ENCODE assay signal across 25 cellular contexts in genomic region chr3:16053794-16054193, GRCh38.
DNase-seq lines count a peak whose midpoint lies in the region; ATAC-seq and TF ChIP-seq lines count a peak whose summit lies in the region.
"Had no signal": no experiment of that assay in that cellular context is flagged by ENCODE, and none has a peak within 500 bp of the region (broad histone marks: within the 10 kb centered on the region; RNA-seq: fewer than 3 reads in every experiment).

No MANE protein-coding gene starts in this region.

- H3K27ac ChIP-seq in BLaER1 (no peak overlapping the region), Panc1 (ENCODE audit: low read length) (peak overlapping the region; percentile 51; the same call in 1 of the 2 replicates), skeletal muscle tissue (ENCODE audit: low read depth, low read length) (peak overlapping the region; percentile 61)
- H3K27ac ChIP-seq: adrenal gland, prostate gland, RWPE1, SK-N-MC had no signal

- ATAC-seq in Panc1: no peak
- ATAC-seq: effector memory CD8-positive, alpha-beta T cell; HCT116; left lobe of liver had no signal

- CTCF ChIA-PET in Panc1 (lab: Charles Lee): no interaction called here

- no peaks in the 10 kb centered on the region for H4K20me1 ChIP-seq in BLaER1

- H3K27me3 ChIP-seq in BLaER1 (no peaks in the 10 kb centered on the region), Panc1 (ENCODE audit: control insufficient read depth, insufficient read depth, low read length) (no peaks in the 10 kb centered on the region), skeletal muscle tissue (ENCODE audit: control insufficient read depth in 3 of 3, insufficient read depth in 3 of 3, low read length in 3 of 3) (no peaks in the 10 kb centered on the region)
- H3K27me3 ChIP-seq: adrenal gland had no signal

- H3K36me3 ChIP-seq in BLaER1: no peaks in the 10 kb centered on the region
- H3K36me3 ChIP-seq in Panc1 (ENCODE audit: control insufficient read depth, insufficient read depth, low read length): no peaks in the 10 kb centered on the region
- H3K36me3 ChIP-seq in skeletal muscle tissue (ENCODE audit: control insufficient read depth in 3 of 3, insufficient read depth in 3 of 3, low read length in 3 of 3): no peaks in the 10 kb centered on the region
- H3K36me3 ChIP-seq: adrenal gland, prostate gland had no signal

- no peak overlapping the region for H3K4me3 ChIP-seq in BLaER1
- H3K4me3 ChIP-seq in Panc1 (ENCODE audit: low read depth in 2 of 2, low read length in 2 of 2): no peak overlapping the region
- no peak overlapping the region for H3K4me3 ChIP-seq in skeletal muscle tissue (ENCODE audit: low read length in 3 of 3)
- H3K4me3 ChIP-seq: adrenal gland, prostate gland, SK-N-MC had no signal

- H3K4me2 ChIP-seq in BLaER1: peak overlapping the region; percentile 65

- no peaks in the 10 kb centered on the region for H3K9me3 ChIP-seq in BLaER1
- H3K9me3 ChIP-seq in Panc1 (ENCODE audit: control insufficient read depth, insufficient read depth, low read depth, low read length): no peaks in the 10 kb centered on the region
- no peaks in the 10 kb centered on the region for H3K9me3 ChIP-seq in skeletal muscle tissue (ENCODE audit: control insufficient read depth in 3 of 3, low read length in 3 of 3)
- H3K9me3 ChIP-seq: adrenal gland, prostate gland had no signal

- in situ Hi-C loops in Panc1 (cut with HindIII; ENCODE audit: low pct_unique_long_range_greater_than_20kb, low sequenced_read_pairs): no loop called here

- POLR2A ChIA-PET in Panc1 (lab: Charles Lee): no interaction called here

- intact Hi-C loops in Panc1 (cut with micrococcal nuclease; ENCODE audit: unreplicated experiment): no loop called here

- H3K4me1 ChIP-seq in BLaER1 (peaks cover 62% of the 10 kb centered on the region), Panc1 (ENCODE audit: control insufficient read depth, insufficient read depth, low read length) (peaks cover 8% of the 10 kb centered on the region), skeletal muscle tissue (ENCODE audit: control insufficient read depth in 3 of 3, insufficient read depth in 3 of 3, low read length in 3 of 3) (peaks cover 26 to 29% (median 29%) of the 10 kb centered on the region in 3 donors)
- H3K4me1 ChIP-seq: adrenal gland, prostate gland had no signal

- BruUV-seq in Panc1 (replicated peaks; lab: Mats Ljungman, UMichigan): no TSS peak

- DNase-seq in Panc1 (ENCODE audit: low read depth, low spot score) (no peak), fibroblast of peridontal ligament (ENCODE audit: extremely low read depth) (peak; percentile 55), putamen (ENCODE audit: low spot score) (no peak), amniotic stem cell (lab: John Stamatoyannopoulos, UW) (no peak), NOMO-1 treated with dmso at 0.1 percent for 144 hours (lab: John Stamatoyannopoulos, UW; ENCODE audit: unreplicated experiment) (no peak)
- DNase-seq: activated CD4-positive, alpha-beta T cell treated with anti-CD3 and anti-CD28 coated beads for 4 hours; activated T-cell treated with anti-CD3 and anti-CD28 coated beads for 4 hours; adrenal gland; Calu3; DMS79 treated with DMSO at 0.1 percent for 48 hours; effector memory CD8-positive, alpha-beta T cell; erythroblast; mesendoderm; MM.1S; NCI-H1417 treated with DMSO at 0.1 percent for 48 hours; NCI-H748 treated with DMSO at 0.1 percent for 48 hours; T-helper 2 cell; trophoblast cell had no signal

- H3K9ac ChIP-seq in BLaER1 (no peak overlapping the region), skeletal muscle tissue (ENCODE audit: low read depth in 1 of 3, low read length in 3 of 3) (no peak overlapping the region)

- TF ChIP-seq CTCF in Panc1 (IDR thresholded peaks at IDR 0.05): no peak
